Comparison of ENCODE assay signal across 1 cellular context in the genomic region with DNA sequence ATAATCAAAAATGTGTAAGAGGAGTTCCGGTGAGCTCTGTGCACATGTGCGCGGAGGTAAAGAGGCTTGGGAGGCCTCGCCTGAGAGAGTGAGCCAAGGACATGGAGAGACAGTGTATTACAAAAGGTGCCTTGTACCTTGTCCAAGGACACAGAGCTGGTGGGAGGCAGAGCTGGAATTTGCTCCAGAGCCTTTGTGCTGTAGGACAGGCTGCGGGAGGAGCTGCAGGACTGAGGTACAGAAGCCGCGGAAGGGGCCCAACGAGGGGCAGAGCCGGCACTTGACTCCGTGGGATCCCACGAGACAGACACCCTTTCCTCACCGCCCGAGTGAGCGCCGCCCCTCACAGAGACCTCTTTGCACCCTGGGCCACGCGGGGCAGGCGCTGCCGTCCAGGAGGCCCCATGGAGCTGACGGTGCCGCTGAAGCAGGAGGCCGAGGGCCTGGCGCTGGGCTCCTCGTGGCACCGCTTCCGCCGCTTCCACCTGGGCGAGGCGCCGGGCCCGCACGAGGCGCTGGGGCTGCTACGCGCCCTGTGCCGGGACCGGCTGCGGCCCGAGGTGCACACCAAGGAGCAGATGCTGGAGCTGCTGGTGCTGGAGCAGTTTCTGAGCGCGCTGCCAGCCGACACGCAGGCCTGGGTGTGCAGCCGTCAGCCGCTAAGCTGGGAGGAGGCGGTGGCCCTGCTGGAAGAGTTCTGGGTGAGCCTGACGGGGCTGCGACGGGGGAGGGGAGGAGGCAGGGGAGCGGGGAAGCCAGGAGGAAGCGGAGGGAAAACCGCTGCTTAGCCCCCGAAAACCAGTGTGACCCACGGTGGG.
TF ChIP-seq lines count a peak whose summit lies in the region.

No MANE protein-coding gene starts in this region.

TF ChIP-seq in HepG2, 621 proteins besides CTCF, POLR2A, EP300 and RAD21 (continued from another document):
- TF ChIP-seq ZNF281 (CRISPR knock-in tag; IDR thresholded peaks at IDR 0.05; ENCODE audit: borderline replicate concordance) (peak; percentile 28; the same call in 1 of the 2 replicates), HDAC6 (IDR thresholded peaks at IDR 0.05; ENCODE audit: low read depth, low read length) (no peak), MYNN (CRISPR knock-in tag; IDR thresholded peaks at IDR 0.05; ENCODE audit: low read depth) (no peak), ZNF609 (CRISPR knock-in tag; IDR thresholded peaks at IDR 0.05; ENCODE audit: borderline replicate concordance) (no peak), KLF12 (CRISPR knock-in tag; IDR thresholded peaks at IDR 0.05; ENCODE audit: borderline replicate concordance) (peak; percentile 36; the same call in 1 of the 2 replicates), POLR2AphosphoS5 (IDR thresholded peaks at IDR 0.05; ENCODE audit: low read depth, low read length) (peak; percentile 71)
